13 cellular contexts compared by ENCODE assay signal in the genomic region with DNA sequence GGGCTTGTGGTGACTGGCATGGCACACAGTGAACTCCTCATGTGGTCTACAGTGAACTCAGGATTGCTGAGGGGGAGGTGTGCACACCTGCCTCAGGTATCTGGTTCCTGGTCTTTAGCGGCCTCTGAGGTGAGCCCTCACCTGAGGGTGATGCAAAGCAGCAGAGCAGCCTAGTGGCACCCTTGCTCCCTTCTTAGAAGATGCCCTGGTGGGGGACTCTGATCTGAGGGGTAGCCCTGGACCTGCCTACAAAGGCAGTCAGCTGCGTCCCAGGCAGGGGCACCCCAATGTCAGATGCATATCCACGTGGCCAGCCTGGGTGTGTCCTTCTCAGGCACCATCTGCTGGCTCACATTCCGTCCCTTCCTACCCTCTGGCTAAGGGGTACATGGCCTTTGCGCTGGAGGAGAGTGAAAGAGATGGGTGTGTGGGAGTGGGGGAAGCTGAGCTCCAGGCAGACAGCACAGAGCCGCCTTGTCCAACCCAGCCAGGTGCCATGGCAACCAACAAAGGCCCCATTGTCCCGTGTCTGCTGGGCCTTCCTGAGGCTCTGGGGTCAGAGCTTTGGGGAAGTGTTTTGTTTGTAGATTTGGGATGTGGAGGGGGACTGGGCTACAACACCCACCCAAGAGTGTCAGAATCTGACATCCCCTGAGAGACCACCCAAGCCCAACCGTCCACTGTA. TPM values are rescaled to one million over a fixed set of nuclear protein-coding genes. Genes with fewer than 3 reads are reported as not detected.
A peak's percentile ranks its signal among the peaks of the same experiment; 100 is the strongest.
DNase-seq lines count a peak whose midpoint lies in the region; ATAC-seq, FAIRE-seq and TF ChIP-seq lines count a peak whose summit lies in the region.
"Had no signal": no experiment of that assay in that cellular context is flagged by ENCODE, and none has a peak within 500 bp of the region (broad histone marks: within the 10 kb centered on the region; RNA-seq: fewer than 3 reads in every experiment).

No MANE protein-coding gene starts in this region.

- intact Hi-C loops in sigmoid colon (cut with DNase I) = no loop called here

- peak overlapping the region in 2 of 4 donors; percentile 28 to 49 for H3K27ac ChIP-seq in sigmoid colon

- in situ Hi-C loops in SK-MEL-5 (cut with HindIII; ENCODE audit: low pct_unique_long_range_greater_than_20kb, low sequenced_read_pairs) = no loop called here

- H3K27me3 ChIP-seq in sigmoid colon = no peaks in the 10 kb centered on the region

- no peak overlapping the region for H3K4me3 ChIP-seq in sigmoid colon

- ATAC-seq in HG03280 (IDR thresholded peaks at IDR 0.05; ENCODE audit: unreplicated experiment) = no peak

- peak; percentile 48 for FAIRE-seq in HTR-8/SVneo (lab: Jason Lieb, UNC)

- TF ChIP-seq EP300 in sigmoid colon (IDR thresholded peaks at IDR 0.05) = no peak

- TF ChIP-seq POLR2A in sigmoid colon (IDR thresholded peaks at IDR 0.05) = no peak

- H3K4me1 ChIP-seq in sigmoid colon = peaks cover 0 to 5% (median 1%) of the 10 kb centered on the region in 4 donors

- 25 to 62% methylated on average over 8 of the region's 8 CpGs for WGBS in sigmoid colon, 2 donors

- DNase-seq in HTR-8/SVneo (ENCODE audit: insufficient read length, low spot score) (no peak), SK-MEL-5 (ENCODE audit: low read depth, low spot score) (peak; percentile 100), hypothalamus (lab: John Stamatoyannopoulos, UW) (peak; percentile 23 to 96 (median 80)), sigmoid colon (peak; percentile 78), SK-N-DZ (ENCODE audit: low spot score) (no peak), DMS 273 (lab: John Stamatoyannopoulos, UW; ENCODE audit: unreplicated experiment) (no peak), DMS153 (lab: John Stamatoyannopoulos, UW) (no peak)
- DNase-seq: activated CD4-positive, alpha-beta T cell treated with anti-CD3 and anti-CD28 coated beads for 4 hours; activated naive CD4-positive, alpha-beta T cell; CD8-positive, alpha-beta memory T cell; NCI-H2081 treated with DMSO at 0.1 percent for 48 hours; Right ventricle myocardium superior had no signal

- no peaks in the 10 kb centered on the region for H3K9me3 ChIP-seq in sigmoid colon

- no peak for TF ChIP-seq CTCF in sigmoid colon (IDR thresholded peaks at IDR 0.05)

- no peaks in the 10 kb centered on the region for H3K36me3 ChIP-seq in sigmoid colon

RNA-seq across cellular contexts. Expression of gene PLEKHB1, which starts 5.8 kb away (rescaled TPM):
- 45.0 and 48.5 TPM in 2 replicates for total RNA-seq in SK-MEL-5 (2014; rRNA removed; shearing (Covaris generic))
- 52.4 and 53.4 TPM in 2 replicates for polyA plus RNA-seq in SK-MEL-5 (2015; cell fraction: cytosol; rRNA removed)
- 37.2 and 65.6 TPM in 2 replicates for polyA plus RNA-seq in SK-MEL-5 (2015; cell fraction: nucleus; rRNA removed)
- 10 to 100 TPM; 30.3 to 90.3 (median 45.2) TPM for total RNA-seq in sigmoid colon
- polyA plus RNA-seq in sigmoid colon = 10 to 100 TPM; 15.2 to 21.6 (median 17.8) TPM
- polyA plus RNA-seq in SK-N-DZ (2014; cell fraction: cytosol; rRNA removed) = 2.7 and 5.5 TPM in 2 replicates
- polyA plus RNA-seq in SK-N-DZ (2014; cell fraction: nucleus; rRNA removed) = 2.2 and 5.8 TPM in 2 replicates

RNA-seq across cellular contexts. Expression of gene FAM168A, which starts 54.3 kb away (rescaled TPM):
- 25.7 and 27.0 TPM in 2 replicates for total RNA-seq in SK-MEL-5 (2014; rRNA removed; shearing (Covaris generic))
- 46.0 and 55.9 TPM in 2 replicates for polyA plus RNA-seq in SK-MEL-5 (2015; cell fraction: cytosol; rRNA removed)
- 40.7 and 61.5 TPM in 2 replicates for polyA plus RNA-seq in SK-MEL-5 (2015; cell fraction: nucleus; rRNA removed)
- 10 to 100 TPM; 20.7 to 37.7 (median 26.3) TPM for total RNA-seq in sigmoid colon
- 10 to 100 TPM in 1 of 3 donors, 1 to 10 TPM in 2; 3.6 to 12.4 (median 4.4) TPM for polyA plus RNA-seq in sigmoid colon
- 23.2 and 25.3 TPM in 2 replicates for polyA plus RNA-seq in SK-N-DZ (2014; cell fraction: cytosol; rRNA removed)
- polyA plus RNA-seq in SK-N-DZ (2014; cell fraction: nucleus; rRNA removed) = 25.2 and 26.5 TPM in 2 replicates

Comparison
In these comparisons a context has a peak if more than half of its experiments do, and no peak if none do; other contexts are left out.
1. DNase-seq: peak in SK-MEL-5 (single experiment), hypothalamus (51 of 51) and sigmoid colon (single experiment); none in HTR-8/SVneo (single experiment), SK-N-DZ (single experiment), DMS 273 (single experiment) and DMS153 (single experiment).